In genomic region chr6:29516108-29516507, GRCh38 we compare ENCODE assay signal across 9 cellular contexts. TPM values are rescaled to one million over a fixed set of nuclear protein-coding genes. Genes with fewer than 3 reads are reported as not detected.
A peak's percentile ranks its signal among the peaks of the same experiment; 100 is the strongest.
DNase-seq lines count a peak whose midpoint lies in the region; ATAC-seq and TF ChIP-seq lines count a peak whose summit lies in the region.
"Had no signal": no experiment of that assay in that cellular context is flagged by ENCODE, and none has a peak within 500 bp of the region (broad histone marks: within the 10 kb centered on the region; RNA-seq: fewer than 3 reads in every experiment).

No MANE protein-coding gene starts in this region.

- peak overlapping the region; percentile 67 for H3K27ac ChIP-seq in brain microvascular endothelial cell
- no peak overlapping the region for H3K27ac ChIP-seq in right cardiac atrium (ENCODE audit: low read length)
- H3K27ac ChIP-seq: A549 had no signal

- H3K4me3 ChIP-seq in brain microvascular endothelial cell (ENCODE audit: low read depth, low read length) (no peak overlapping the region), right cardiac atrium (ENCODE audit: low read length) (no peak overlapping the region)
- H3K4me3 ChIP-seq: A549 had no signal

- ATAC-seq in right cardiac atrium (no peak), HG03521 (IDR thresholded peaks at IDR 0.05; ENCODE audit: unreplicated experiment) (no peak), GM21576 (IDR thresholded peaks at IDR 0.05; ENCODE audit: unreplicated experiment) (no peak)

- intact Hi-C loops in right cardiac atrium (cut with DNase I) = no loop called here

- no peaks in the 10 kb centered on the region for H3K4me1 ChIP-seq in right cardiac atrium (ENCODE audit: control insufficient read depth, insufficient read depth, low read length)
- H3K4me1 ChIP-seq: A549 had no signal

- in situ Hi-C loops in brain microvascular endothelial cell (cut with HindIII; ENCODE audit: low pct_ligation_motif_present, low sequenced_read_pairs) = no loop called here

- H3K36me3 ChIP-seq in brain microvascular endothelial cell (replicated peaks) = no peaks in the 10 kb centered on the region

- H3K9me3 ChIP-seq in right cardiac atrium (ENCODE audit: control insufficient read depth, low read length) = no peaks in the 10 kb centered on the region
- H3K9me3 ChIP-seq: A549 had no signal

- 77% methylated on average over 6 of the region's 6 CpGs for WGBS in right cardiac atrium

- TF ChIP-seq CTCF in brain microvascular endothelial cell (IDR thresholded peaks at IDR 0.05; ENCODE audit: low read depth, low read length, missing control alignments) = no peak

- H3K27me3 ChIP-seq in brain microvascular endothelial cell (replicated peaks) = no peaks in the 10 kb centered on the region
- no peaks in the 10 kb centered on the region for H3K27me3 ChIP-seq in right cardiac atrium (ENCODE audit: control insufficient read depth, insufficient read depth)

- DNase-seq in NCI-H2107 treated with DMSO at 0.1 percent for 48 hours (lab: John Stamatoyannopoulos, UW; ENCODE audit: unreplicated experiment) (peak; percentile 66), NCI-H2107 (lab: John Stamatoyannopoulos, UW) (no peak), NCI-H69 (lab: John Stamatoyannopoulos, UW) (peak; percentile 6), brain microvascular endothelial cell (peak; percentile 94), right cardiac atrium (no peak)
- DNase-seq in stimulated activated CD4-positive, alpha-beta T cell treated with anti-CD3 and anti-CD28 coated beads, Interleukin-1b, Interleukin-23, amount 100 ng/mL, for 48 hours = peak; percentile 33

RNA-seq across cellular contexts. Expression of gene MAS1L, which starts 28.4 kb away (rescaled TPM):
- not detected for total RNA-seq in right cardiac atrium
- not detected for polyA plus RNA-seq in right cardiac atrium
- polyA plus RNA-seq: A549 had no signal

RNA-seq across cellular contexts. Expression of gene UBD, which starts 43.4 kb away (rescaled TPM):
- total RNA-seq in right cardiac atrium = not detected
- polyA plus RNA-seq in right cardiac atrium = 0.14 TPM

RNA-seq across cellular contexts. Expression of gene OR2H1, which starts 59.2 kb away (rescaled TPM):
- not detected for total RNA-seq in right cardiac atrium
- polyA plus RNA-seq in right cardiac atrium = not detected
- polyA plus RNA-seq: A549 had no signal

RNA-seq across cellular contexts. Expression of gene OR11A1, which starts 59.2 kb away (rescaled TPM):
- total RNA-seq in right cardiac atrium = not detected
- polyA plus RNA-seq in right cardiac atrium = not detected
- polyA plus RNA-seq: A549 had no signal

Comparison
In these comparisons a context has a peak if more than half of its experiments do, and no peak if none do; other contexts are left out.
1. DNase-seq: peak in NCI-H2107 treated with DMSO at 0.1 percent for 48 hours (single experiment), NCI-H69 (single experiment), brain microvascular endothelial cell (single experiment) and stimulated activated CD4-positive, alpha-beta T cell treated with anti-CD3 and anti-CD28 coated beads, Interleukin-1b, Interleukin-23, amount 100 ng/mL, for 48 hours (single experiment); none in NCI-H2107 (single experiment) and right cardiac atrium (0 of 3).